ENCODE assay signal across 1 cellular context in genomic region chr17:43531082-43531378, GRCh38.
TF ChIP-seq lines count a peak whose summit lies in the region.

No MANE protein-coding gene starts in this region.

TF ChIP-seq in HepG2, 621 proteins besides CTCF, POLR2A, EP300 and RAD21 (continued from another document and continues in another):
- TF ChIP-seq TRAFD1 (CRISPR knock-in tag; IDR thresholded peaks at IDR 0.05; ENCODE audit: borderline replicate concordance) (no peak), RAD51 (IDR thresholded peaks at IDR 0.05; ENCODE audit: borderline replicate concordance) (no peak), HDAC1 (CRISPR knock-in tag; IDR thresholded peaks at IDR 0.05) (no peak; the same call in 1 of the 2 replicates), ZNF556 (CRISPR knock-in tag; IDR thresholded peaks at IDR 0.05; ENCODE audit: borderline replicate concordance) (no peak), ZMYM2 (CRISPR knock-in tag; IDR thresholded peaks at IDR 0.05) (no peak), ZNF850 (CRISPR knock-in tag; conservative IDR thresholded peaks at IDR 0.05) (no peak), ZNF710 (CRISPR knock-in tag; IDR thresholded peaks at IDR 0.05; ENCODE audit: borderline replicate concordance) (no peak), SMARCE1 (IDR thresholded peaks at IDR 0.05; ENCODE audit: borderline replicate concordance) (no peak), PITX1 (CRISPR knock-in tag; IDR thresholded peaks at IDR 0.05) (no peak), GFI1 (CRISPR knock-in tag; IDR thresholded peaks at IDR 0.05; ENCODE audit: borderline replicate concordance) (no peak), ZHX1 (CRISPR knock-in tag; IDR thresholded peaks at IDR 0.05; ENCODE audit: low read depth) (no peak), ZFAT (CRISPR knock-in tag; conservative IDR thresholded peaks at IDR 0.05) (no peak), ZNF674 (CRISPR knock-in tag; IDR thresholded peaks at IDR 0.05; ENCODE audit: low read depth) (no peak), RARA (CRISPR knock-in tag; IDR thresholded peaks at IDR 0.05) (no peak), ZNF138 (CRISPR knock-in tag; IDR thresholded peaks at IDR 0.05; ENCODE audit: low read depth) (no peak), KMT2A (CRISPR knock-in tag; IDR thresholded peaks at IDR 0.05) (no peak), KAT8 (CRISPR knock-in tag; IDR thresholded peaks at IDR 0.05) (peak; percentile 9; the same call in 1 of the 2 replicates), FOSL2 (CRISPR knock-in tag; IDR thresholded peaks at IDR 0.05) (no peak), MTA1 (CRISPR knock-in tag; IDR thresholded peaks at IDR 0.05; ENCODE audit: borderline replicate concordance) (no peak), AHR (CRISPR knock-in tag; IDR thresholded peaks at IDR 0.05) (no peak), RFX3 (CRISPR knock-in tag; IDR thresholded peaks at IDR 0.05) (no peak), MIER3 (CRISPR knock-in tag; IDR thresholded peaks at IDR 0.05; ENCODE audit: borderline replicate concordance) (no peak), ZNF776 (CRISPR knock-in tag; IDR thresholded peaks at IDR 0.05) (no peak), KLF6 (CRISPR knock-in tag; IDR thresholded peaks at IDR 0.05) (no peak), ZNF775 (CRISPR knock-in tag; IDR thresholded peaks at IDR 0.05; ENCODE audit: borderline replicate concordance) (0 out of 2 replicates have a peak, but pooled peaks have one; percentile 62), ZNF407 (CRISPR knock-in tag; IDR thresholded peaks at IDR 0.05; ENCODE audit: not compliant biosample characterization) (no peak), ZNF160 (CRISPR knock-in tag; IDR thresholded peaks at IDR 0.05) (no peak), FLYWCH1 (CRISPR knock-in tag; IDR thresholded peaks at IDR 0.05) (no peak), SAP130 (CRISPR knock-in tag; IDR thresholded peaks at IDR 0.05; ENCODE audit: low read depth) (peak; percentile 3), ZBTB21 (CRISPR knock-in tag; IDR thresholded peaks at IDR 0.05) (no peak), NR0B2 (CRISPR knock-in tag; IDR thresholded peaks at IDR 0.05) (no peak), STAT5B (CRISPR knock-in tag; IDR thresholded peaks at IDR 0.05) (no peak), ZFP62 (CRISPR knock-in tag; IDR thresholded peaks at IDR 0.05) (no peak), ZNF44 (CRISPR knock-in tag; IDR thresholded peaks at IDR 0.05) (no peak), ZNF678 (CRISPR knock-in tag; IDR thresholded peaks at IDR 0.05) (no peak; the same call in 1 of the 2 replicates), ZNF580 (CRISPR knock-in tag; IDR thresholded peaks at IDR 0.05; ENCODE audit: borderline replicate concordance, low read depth) (no peak), ZBTB40 (IDR thresholded peaks at IDR 0.05) (no peak), ZBTB40 (CRISPR knock-in tag; IDR thresholded peaks at IDR 0.05) (no peak)
